Comparison of ENCODE assay signal across 8 cellular contexts in genomic region chr19:51366999-51367564, GRCh38. TPM values are rescaled to one million over a fixed set of nuclear protein-coding genes. Genes with fewer than 3 reads are reported as not detected.
DNase-seq lines count a peak whose midpoint lies in the region; ATAC-seq and TF ChIP-seq lines count a peak whose summit lies in the region.

No MANE protein-coding gene starts in this region.

- peak overlapping the region; percentile 80 for H3K14ac ChIP-seq in IMR-90 (replicated peaks; ENCODE audit: low read depth, low read length)

- peak overlapping the region; percentile 98 for H2AK9ac ChIP-seq in IMR-90 (replicated peaks; ENCODE audit: low read depth, low read length, poor library complexity)

- no peak for DNase-seq in IMR-90
- peak; percentile 83 for DNase-seq in activated CD8-positive, alpha-beta memory T cell treated with anti-CD3 and anti-CD28 coated beads, Interleukin-2, amount 50 U/mL, for 48 hours
- no peak for DNase-seq in foreskin fibroblast
- no peak for DNase-seq in prostate gland (ENCODE audit: low spot score)
- no peak for DNase-seq in globus pallidus (ENCODE audit: low spot score)
- DNase-seq in NCI-H774 (lab: John Stamatoyannopoulos, UW) = no peak
- no peak for DNase-seq in SHP77 (lab: John Stamatoyannopoulos, UW)

- no peaks in the 10 kb centered on the region for H3K36me3 ChIP-seq in IMR-90 (ENCODE audit: control insufficient read depth, insufficient read depth, low read length)
- H3K36me3 ChIP-seq in prostate gland = no peaks in the 10 kb centered on the region

- H3K56ac ChIP-seq in IMR-90 (ENCODE audit: extremely low read depth, insufficient read depth, low read length) = peak overlapping the region; percentile 81

- no peak overlapping the region for H2BK15ac ChIP-seq in IMR-90 (ENCODE audit: low read depth, low read length)

- peak overlapping the region; percentile 52 for H3K9ac ChIP-seq in IMR-90 (ENCODE audit: low read depth, low read length)

- H3K9me1 ChIP-seq in IMR-90 (ENCODE audit: insufficient read depth, low read length) = peaks cover 15% of the 10 kb centered on the region

- WGBS in IMR-90 (ENCODE audit: extremely low coverage in 2 of 2, insufficient read length in 1 of 2), 2 experiments = 0% methylated on average over 15 of the region's 30 CpGs; no CpG with 5 or more reads in 1 of the 2 experiments
- WGBS in prostate gland = under 1% methylated on average over 30 of the region's 30 CpGs

- ATAC-seq in GM19023 (IDR thresholded peaks at IDR 0.05; ENCODE audit: unreplicated experiment) (peak; percentile 2), IMR-90 (ENCODE audit: low read depth) (no peak)

- H3K4me1 ChIP-seq in IMR-90 (ENCODE audit: control insufficient read depth, insufficient read depth, low read length) = peaks cover 16% of the 10 kb centered on the region
- H3K4me1 ChIP-seq in prostate gland (replicated peaks) = peaks cover 8% of the 10 kb centered on the region

- H3K18ac ChIP-seq in IMR-90 (ENCODE audit: low read depth, low read length) = peak overlapping the region; percentile 37

- dilution Hi-C loops in IMR-90 (cut with HindIII; ENCODE audit: low sequenced_read_pairs, unreplicated experiment) = no loop called here

- TF ChIP-seq POLR2A in IMR-90 (IDR thresholded peaks at IDR 0.05; ENCODE audit: low read depth, low read length) = peak; percentile 15; the same call in 1 of the 2 replicates
- peak; percentile 90 for TF ChIP-seq POLR2A in prostate gland (IDR thresholded peaks at IDR 0.05)

- in situ Hi-C loops in IMR-90 (cut with MboI; ENCODE audit: low sequenced_read_pairs) = no loop called here

- H3K4me2 ChIP-seq in IMR-90 (ENCODE audit: low read depth, low read length) = peak overlapping the region; percentile 85

- peak overlapping the region; percentile 70 for H3K23ac ChIP-seq in IMR-90 (ENCODE audit: low read depth, low read length)

- peak overlapping the region; percentile 43; the same call in 1 of the 2 replicates for H4K5ac ChIP-seq in IMR-90 (ENCODE audit: low read depth, low read length)

- POLR2A ChIA-PET in IMR-90 (lab: Charles Lee; ENCODE audit: unreplicated experiment) = interaction anchor here (0.6 kb wide), 1 partner anchor 28 kb away, joined by 4 read pairs; no protein-coding TSS in a partner anchor

- peak overlapping the region; percentile 79 for H2AK5ac ChIP-seq in IMR-90 (ENCODE audit: low read depth, low read length)

- peak overlapping the region; percentile 77 for H3K27ac ChIP-seq in IMR-90 (ENCODE audit: insufficient read depth, low read length)
- H3K27ac ChIP-seq in prostate gland = peak overlapping the region; percentile 85 to 86

- CTCF ChIA-PET in IMR-90 (lab: Yijun Ruan, JAX) = no interaction called here

- peak overlapping the region; percentile 54; the same call in 1 of the 2 replicates for H2BK120ac ChIP-seq in IMR-90 (ENCODE audit: low read depth, low read length)

- H3K27me3 ChIP-seq in IMR-90 (ENCODE audit: control insufficient read depth, insufficient read depth, low read length) (no peaks in the 10 kb centered on the region; the same call in 1 of the 2 replicates), prostate gland (replicated peaks; ENCODE audit: insufficient read depth) (no peaks in the 10 kb centered on the region)

- peak overlapping the region; percentile 43 for H3K4me3 ChIP-seq in IMR-90 (ENCODE audit: insufficient read depth, low read depth, low read length)
- H3K4me3 ChIP-seq in foreskin fibroblast (ENCODE audit: low read depth in 1 of 2, low read length in 2 of 2) = peak overlapping the region; percentile 97 to 99
- peak overlapping the region; percentile 61 to 76 for H3K4me3 ChIP-seq in prostate gland

- H4K91ac ChIP-seq in IMR-90 (ENCODE audit: insufficient read depth, low read depth, low read length) = peak overlapping the region; percentile 69

- peaks cover 9 to 46% of the 10 kb centered on the region in 2 experiments; a peak in 3 of 4 replicates for H3K79me1 ChIP-seq in IMR-90 (ENCODE audit: low read depth in 1 of 2, low read length in 2 of 2)

- H3K4ac ChIP-seq in IMR-90 (ENCODE audit: low read depth, low read length) = peak overlapping the region; percentile 85

- H3K9me3 ChIP-seq in IMR-90 (ENCODE audit: control insufficient read depth, insufficient read depth, low read length) (no peaks in the 10 kb centered on the region), prostate gland (no peaks in the 10 kb centered on the region)

- TF ChIP-seq RAD21 in IMR-90 (IDR thresholded peaks at IDR 0.05; ENCODE audit: low read length) = no peak

- BruUV-seq in IMR-90 (replicated peaks; lab: Mats Ljungman, UMichigan) = no TSS peak

- peak overlapping the region; percentile 64 to 80 for H4K8ac ChIP-seq in IMR-90 (ENCODE audit: low read depth in 2 of 2, low read length in 2 of 2)

- H2AFZ ChIP-seq in IMR-90 (replicated peaks; ENCODE audit: low read length, poor library complexity) = peak overlapping the region; percentile 100

- H4K20me1 ChIP-seq in IMR-90 (ENCODE audit: insufficient read depth, low read length) = no peaks in the 10 kb centered on the region

- TF ChIP-seq CTCF in IMR-90 (conservative IDR thresholded peaks at IDR 0.05; ENCODE audit: low read depth, low read length) = no peak
- TF ChIP-seq CTCF in foreskin fibroblast (IDR thresholded peaks at IDR 0.05; ENCODE audit: low read depth, low read length) = no peak
- TF ChIP-seq CTCF in prostate gland (IDR thresholded peaks at IDR 0.05) = no peak

- intact Hi-C loops in IMR-90 (cut with micrococcal nuclease) (loop anchor here (1.0 kb wide), 2 partner anchors 27 to 28 kb away; no protein-coding TSS in a partner anchor), prostate gland (cut with DNase I) (loop anchor here (2.0 to 5.0 kb wide), 2 partner anchors 26 to 335 kb away; no protein-coding TSS in a partner anchor)

- H2BK20ac ChIP-seq in IMR-90 (ENCODE audit: low read depth, low read length) = no peak overlapping the region

- H2BK5ac ChIP-seq in IMR-90 (ENCODE audit: low read depth, low read length, poor library complexity, severe bottlenecking) = peak overlapping the region; percentile 49

TF ChIP-seq in IMR-90, 13 proteins besides CTCF, POLR2A, EP300 and RAD21:
- TF ChIP-seq RFX5 (IDR thresholded peaks at IDR 0.05; ENCODE audit: low read depth, low read length) = no peak
- no peak for TF ChIP-seq ELK1 (IDR thresholded peaks at IDR 0.05; ENCODE audit: borderline replicate concordance, low read depth, low read length)
- TF ChIP-seq NFE2L2 (IDR thresholded peaks at IDR 0.05; ENCODE audit: low read depth, low read length) = no peak
- TF ChIP-seq SMC3 (IDR thresholded peaks at IDR 0.05; ENCODE audit: low read depth, low read length) = no peak
- no peak for TF ChIP-seq MAFK (IDR thresholded peaks at IDR 0.05; ENCODE audit: low read depth, low read length)
- TF ChIP-seq FOS (IDR thresholded peaks at IDR 0.05; ENCODE audit: low read depth, low read length) = no peak

RNA-seq across cellular contexts. Expression of gene ETFB, which starts 0.9 kb away (rescaled TPM):
- 166 and 175 TPM in 2 replicates for total RNA-seq in IMR-90 (2012; rRNA removed)
- 141 and 151 TPM in 2 replicates for polyA plus RNA-seq in IMR-90 (2012; rRNA removed)
- polyA plus RNA-seq in IMR-90 (2012; cell fraction: cytosol; rRNA removed) = 243 and 354 TPM in 2 replicates
- polyA plus RNA-seq in IMR-90 (2012; cell fraction: nucleus; rRNA removed; ENCODE audit: low replicate concordance) = 69.2 and 121 TPM in 2 replicates
- total RNA-seq in prostate gland = 100 to 1,000 TPM in 1 of 2 donors, 10 to 100 TPM in 1; 82.8 to 118 TPM

RNA-seq across cellular contexts. Expression of gene CLDND2, which starts 1.7 kb away (rescaled TPM):
- total RNA-seq in IMR-90 (2012; rRNA removed) (not detected in 2 replicates), prostate gland (1 to 10 TPM in 1 of 2 donors, not detected in 1; 4.2 TPM)
- not detected in 2 replicates for polyA plus RNA-seq in IMR-90 (2012; rRNA removed)
- not detected in 2 replicates for polyA plus RNA-seq in IMR-90 (2012; cell fraction: cytosol; rRNA removed)
- not detected in 2 replicates for polyA plus RNA-seq in IMR-90 (2012; cell fraction: nucleus; rRNA removed; ENCODE audit: low replicate concordance)

RNA-seq across cellular contexts. Expression of gene NKG7, which starts 5.4 kb away (rescaled TPM):
- total RNA-seq in IMR-90 (2012; rRNA removed) (not detected in 2 replicates), prostate gland (1 to 10 TPM in 1 of 2 donors, not detected in 1; 1.8 TPM)
- not detected in 2 replicates for polyA plus RNA-seq in IMR-90 (2012; rRNA removed)
- not detected in 2 replicates for polyA plus RNA-seq in IMR-90 (2012; cell fraction: cytosol; rRNA removed)
- polyA plus RNA-seq in IMR-90 (2012; cell fraction: nucleus; rRNA removed; ENCODE audit: low replicate concordance) = not detected in 2 replicates

RNA-seq across cellular contexts. Expression of gene LIM2, which starts 20.7 kb away (rescaled TPM):
- total RNA-seq in IMR-90 (2012; rRNA removed) = not detected in 2 replicates
- polyA plus RNA-seq in IMR-90 (2012; rRNA removed) = not detected in 2 replicates
- not detected in 2 replicates for polyA plus RNA-seq in IMR-90 (2012; cell fraction: cytosol; rRNA removed)
- not detected in 2 replicates for polyA plus RNA-seq in IMR-90 (2012; cell fraction: nucleus; rRNA removed; ENCODE audit: low replicate concordance)
- not detected for total RNA-seq in prostate gland

RNA-seq across cellular contexts. Expression of gene C19orf84, which starts 23.3 kb away (rescaled TPM):
- not detected in 2 replicates for total RNA-seq in IMR-90 (2012; rRNA removed)
- polyA plus RNA-seq in IMR-90 (2012; rRNA removed) = not detected in 2 replicates
- polyA plus RNA-seq in IMR-90 (2012; cell fraction: cytosol; rRNA removed) = not detected in 2 replicates
- polyA plus RNA-seq in IMR-90 (2012; cell fraction: nucleus; rRNA removed; ENCODE audit: low replicate concordance) = not detected in 2 replicates
- total RNA-seq in prostate gland = 10 to 100 TPM in 1 of 2 donors, not detected in 1; 16.0 TPM

Comparison
In these comparisons a context has a peak if more than half of its experiments do, and no peak if none do; other contexts are left out.
1. H3K4me3 ChIP-seq: peak in every context shown above with its lines; median percentile 98 in foreskin fibroblast; 68 in prostate gland; 43 in IMR-90.